11 cellular contexts compared by ENCODE assay signal in genomic region chr17:12395733-12396354, GRCh38.
A peak's percentile ranks its signal among the peaks of the same experiment; 100 is the strongest.
DNase-seq lines count a peak whose midpoint lies in the region; ATAC-seq and TF ChIP-seq lines count a peak whose summit lies in the region.
"Had no signal": no experiment of that assay in that cellular context is flagged by ENCODE, and none has a peak within 500 bp of the region (broad histone marks: within the 10 kb centered on the region; RNA-seq: fewer than 3 reads in every experiment).

No MANE protein-coding gene starts in this region.

- H3K27ac ChIP-seq in 22Rv1 (no peak overlapping the region), OCI-LY7 (ENCODE audit: low read depth, low read length, poor library complexity, severe bottlenecking) (no peak overlapping the region), foreskin keratinocyte (no peak overlapping the region)
- H3K27ac ChIP-seq: pancreas, uterus had no signal

- DNase-seq in OCI-LY7 (ENCODE audit: low spot score), result peak; percentile 29
- no peak for DNase-seq in foreskin keratinocyte
- DNase-seq: uterus had no signal

- no peaks in the 10 kb centered on the region for H4K20me1 ChIP-seq in OCI-LY7 (ENCODE audit: insufficient read depth, low read length)

- no peaks in the 10 kb centered on the region for H3K79me2 ChIP-seq in OCI-LY7 (ENCODE audit: insufficient read depth, low read depth, low read length)

- CTCF ChIA-PET in OCI-LY7 (lab: Charles Lee; ENCODE audit: unreplicated experiment), result no interaction called here

- no peaks in the 10 kb centered on the region for H3K27me3 ChIP-seq in foreskin keratinocyte
- H3K27me3 ChIP-seq: uterus had no signal

- POLR2A ChIA-PET in OCI-LY7 (lab: Charles Lee), result no interaction called here

- H3K4me3 ChIP-seq in OCI-LY7 (ENCODE audit: low read depth, low read length, poor library complexity, severe bottlenecking), result no peak overlapping the region
- H3K4me3 ChIP-seq: pancreas, uterus had no signal

- H3K36me3 Mint-ChIP-seq in stimulated activated memory B cell treated with anti-CD40 and anti-IgM and Interleukin-4, amounts not matched to agents 10 μg/mL and 1 μg/mL and 100 μg/mL, for 72 hours, result no peaks in the 10 kb centered on the region
- H3K36me3 Mint-ChIP-seq: brain had no signal

- H3K27me3 Mint-ChIP-seq in stimulated activated memory B cell treated with anti-CD40 and anti-IgM and Interleukin-4, amounts not matched to agents 10 μg/mL and 1 μg/mL and 100 μg/mL, for 72 hours, result no peaks in the 10 kb centered on the region

- no peak overlapping the region for H3K4me2 ChIP-seq in OCI-LY7 (ENCODE audit: low read length)

- no peaks in the 10 kb centered on the region for H3K9me3 ChIP-seq in OCI-LY7 (ENCODE audit: low read length)
- H3K9me3 ChIP-seq: pancreas, uterus had no signal

- H2AFZ ChIP-seq in OCI-LY7 (ENCODE audit: low read length), result no peak overlapping the region

- peaks cover 3% of the 10 kb centered on the region for H3K9me3 Mint-ChIP-seq in stimulated activated memory B cell treated with anti-CD40 and anti-IgM and Interleukin-4, amounts not matched to agents 10 μg/mL and 1 μg/mL and 100 μg/mL, for 72 hours

- H3K4me3 Mint-ChIP-seq in stimulated activated memory B cell treated with anti-CD40 and anti-IgM and Interleukin-4, amounts not matched to agents 10 μg/mL and 1 μg/mL and 100 μg/mL, for 72 hours, result no peak overlapping the region
- H3K4me3 Mint-ChIP-seq: brain had no signal

- ATAC-seq in foreskin keratinocyte (no peak), HG03432 (IDR thresholded peaks at IDR 0.05; ENCODE audit: unreplicated experiment) (no peak), GM19328 (IDR thresholded peaks at IDR 0.05; ENCODE audit: unreplicated experiment) (no peak), GM21619 (IDR thresholded peaks at IDR 0.05; ENCODE audit: unreplicated experiment) (no peak)
- no peak for ATAC-seq in stimulated activated memory B cell treated with anti-CD40 and anti-IgM and Interleukin-4, amounts not matched to agents 10 μg/mL and 1 μg/mL and 100 μg/mL, for 72 hours
- ATAC-seq: pancreas had no signal

- no peaks in the 10 kb centered on the region for H3K9me2 ChIP-seq in OCI-LY7 (ENCODE audit: insufficient read depth, low read length)

- intact Hi-C loops in OCI-LY7 (cut with micrococcal nuclease; ENCODE audit: unreplicated experiment), result no loop called here

- H3K4me1 Mint-ChIP-seq in stimulated activated memory B cell treated with anti-CD40 and anti-IgM and Interleukin-4, amounts not matched to agents 10 μg/mL and 1 μg/mL and 100 μg/mL, for 72 hours, result no peaks in the 10 kb centered on the region
- H3K4me1 Mint-ChIP-seq: brain had no signal

- peak; percentile 85 for TF ChIP-seq CTCF in 22Rv1 (IDR thresholded peaks at IDR 0.05)
- TF ChIP-seq CTCF in GM12872 (IDR thresholded peaks at IDR 0.05; ENCODE audit: insufficient read depth, low read depth, low read length), result peak; percentile 65
- TF ChIP-seq CTCF in OCI-LY7 (conservative IDR thresholded peaks at IDR 0.05; ENCODE audit: low read length), result peak; percentile 86
- TF ChIP-seq CTCF in foreskin keratinocyte (conservative IDR thresholded peaks at IDR 0.05), result peak; percentile 49

- no peaks in the 10 kb centered on the region for H3K36me3 ChIP-seq in OCI-LY7 (ENCODE audit: insufficient read depth, low read length)
- H3K36me3 ChIP-seq: pancreas, uterus had no signal

- no TSS peak for BruUV-seq in OCI-LY7 (replicated peaks; lab: Mats Ljungman, UMichigan)

- H3K27ac Mint-ChIP-seq in stimulated activated memory B cell treated with anti-CD40 and anti-IgM and Interleukin-4, amounts not matched to agents 10 μg/mL and 1 μg/mL and 100 μg/mL, for 72 hours, result no peak overlapping the region
- H3K27ac Mint-ChIP-seq: brain had no signal

- H3K4me1 ChIP-seq in OCI-LY7 (ENCODE audit: insufficient read depth, low read length, poor library complexity, severe bottlenecking), result no peaks in the 10 kb centered on the region
- H3K4me1 ChIP-seq in foreskin keratinocyte, result no peaks in the 10 kb centered on the region
- H3K4me1 ChIP-seq: pancreas, uterus had no signal
